1 cellular context compared by ENCODE assay signal in genomic region chr4:186726440-186727148, GRCh38.
TF ChIP-seq lines count a peak whose summit lies in the region.

No MANE protein-coding gene starts in this region.

TF ChIP-seq in HepG2, 621 proteins besides CTCF, POLR2A, EP300 and RAD21 (continued from another document and continues in another):
- TF ChIP-seq PAXIP1 (CRISPR knock-in tag; conservative IDR thresholded peaks at IDR 0.05) (peak; percentile 66; the same call in 1 of the 2 replicates), ZNF570 (CRISPR knock-in tag; IDR thresholded peaks at IDR 0.05; ENCODE audit: borderline replicate concordance) (no peak), CEBPB (IDR thresholded peaks at IDR 0.05; ENCODE audit: borderline replicate concordance, low read depth, low read length) (no peak), SAFB2 (CRISPR knock-in tag; IDR thresholded peaks at IDR 0.05; ENCODE audit: borderline replicate concordance, low read depth) (peak; percentile 94; the same call in 1 of the 2 replicates), ZNF768 (CRISPR knock-in tag; IDR thresholded peaks at IDR 0.05) (peak; percentile 56; the same call in 1 of the 2 replicates), KDM6A (CRISPR knock-in tag; IDR thresholded peaks at IDR 0.05; ENCODE audit: low read depth) (no peak), ARID2 (CRISPR knock-in tag; IDR thresholded peaks at IDR 0.05; ENCODE audit: borderline replicate concordance) (peak; percentile 94), HDAC2 (CRISPR knock-in tag; IDR thresholded peaks at IDR 0.05) (peak; percentile 57), ELF4 (CRISPR knock-in tag; IDR thresholded peaks at IDR 0.05; ENCODE audit: borderline replicate concordance) (no peak), DZIP1 (CRISPR knock-in tag; IDR thresholded peaks at IDR 0.05) (no peak), RFX3 (CRISPR knock-in tag; IDR thresholded peaks at IDR 0.05) (no peak), ZNF7 (CRISPR knock-in tag; IDR thresholded peaks at IDR 0.05) (no peak), TCF7 (IDR thresholded peaks at IDR 0.05; ENCODE audit: low read depth) (no peak), HMG20A (CRISPR knock-in tag; IDR thresholded peaks at IDR 0.05; ENCODE audit: borderline replicate concordance) (peak; percentile 44; the same call in 1 of the 2 replicates), ZBTB7A (CRISPR knock-in tag; IDR thresholded peaks at IDR 0.05) (peak; percentile 75; the same call in 1 of the 2 replicates), ZNF83 (CRISPR knock-in tag; IDR thresholded peaks at IDR 0.05; ENCODE audit: borderline replicate concordance) (no peak), ZNF230 (CRISPR knock-in tag; IDR thresholded peaks at IDR 0.05) (peak; percentile 70; the same call in 1 of the 2 replicates), GATA4 (IDR thresholded peaks at IDR 0.05; ENCODE audit: borderline replicate concordance, low read depth) (peak; percentile 18; the same call in 1 of the 2 replicates), PLSCR1 (CRISPR knock-in tag; IDR thresholded peaks at IDR 0.05; ENCODE audit: borderline replicate concordance) (no peak), ARNT2 (CRISPR knock-in tag; IDR thresholded peaks at IDR 0.05; ENCODE audit: low read depth) (peak; percentile 69), ZFAT (CRISPR knock-in tag; conservative IDR thresholded peaks at IDR 0.05) (no peak), ZNF724P (CRISPR knock-in tag; IDR thresholded peaks at IDR 0.05; ENCODE audit: borderline replicate concordance) (no peak), NFKB2 (CRISPR knock-in tag; IDR thresholded peaks at IDR 0.05; ENCODE audit: borderline replicate concordance) (no peak; the same call in 1 of the 2 replicates), PRDM15 (CRISPR knock-in tag; IDR thresholded peaks at IDR 0.05) (peak; percentile 75; the same call in 1 of the 2 replicates), TIGD3 (CRISPR knock-in tag; IDR thresholded peaks at IDR 0.05; ENCODE audit: borderline replicate concordance) (no peak), TOE1 (CRISPR knock-in tag; IDR thresholded peaks at IDR 0.05) (no peak), ZBTB46 (CRISPR knock-in tag; IDR thresholded peaks at IDR 0.05; ENCODE audit: borderline replicate concordance) (no peak), ZMYM3 (CRISPR knock-in tag; IDR thresholded peaks at IDR 0.05) (peak; percentile 62; the same call in 1 of the 2 replicates), FOXA1 (IDR thresholded peaks at IDR 0.05) (no peak), FOXA1 (CRISPR knock-in tag; IDR thresholded peaks at IDR 0.05) (peak; percentile 34; the same call in 1 of the 2 replicates), ZNF564 (CRISPR knock-in tag; IDR thresholded peaks at IDR 0.05) (peak; percentile 92), ZNF597 (CRISPR knock-in tag; IDR thresholded peaks at IDR 0.05) (no peak), ERF (CRISPR knock-in tag; IDR thresholded peaks at IDR 0.05) (peak; percentile 83), ZFP82 (CRISPR knock-in tag; IDR thresholded peaks at IDR 0.05; ENCODE audit: borderline replicate concordance) (peak; percentile 97), JARID2 (CRISPR knock-in tag; IDR thresholded peaks at IDR 0.05; ENCODE audit: insufficient replicate concordance) (no peak), MBD4 (IDR thresholded peaks at IDR 0.05; ENCODE audit: borderline replicate concordance, low read length) (no peak), DPF2 (CRISPR knock-in tag; IDR thresholded peaks at IDR 0.05; ENCODE audit: borderline replicate concordance, low read depth) (no peak), POLR2AphosphoS5 (IDR thresholded peaks at IDR 0.05; ENCODE audit: low read depth, low read length) (peak; percentile 65; the same call in 1 of the 2 replicates), NCOR1 (IDR thresholded peaks at IDR 0.05; ENCODE audit: borderline replicate concordance, low read length) (peak; percentile 32; the same call in 1 of the 2 replicates), ZNF616 (CRISPR knock-in tag; IDR thresholded peaks at IDR 0.05; ENCODE audit: low read depth) (0 out of 2 replicates have a peak, but pooled peaks have one; percentile 92), AHR (CRISPR knock-in tag; IDR thresholded peaks at IDR 0.05) (no peak), SMAD3 (CRISPR knock-in tag; IDR thresholded peaks at IDR 0.05) (peak; percentile 61; the same call in 1 of the 2 replicates), MAFK (conservative IDR thresholded peaks at IDR 0.05 in 1 of 2, IDR thresholded peaks at IDR 0.05 in 1 of 2; ENCODE audit: low read length in 2 of 2) (no peak), ZNF703 (CRISPR knock-in tag; IDR thresholded peaks at IDR 0.05; ENCODE audit: borderline replicate concordance) (0 out of 2 replicates have a peak, but pooled peaks have one; percentile 83), MXI1 (IDR thresholded peaks at IDR 0.05; ENCODE audit: borderline replicate concordance, low read depth, low read length) (peak; percentile 60; the same call in 1 of the 3 replicates), DMTF1 (CRISPR knock-in tag; IDR thresholded peaks at IDR 0.05) (no peak), ZC3H13 (CRISPR knock-in tag; IDR thresholded peaks at IDR 0.05) (no peak; the same call in 1 of the 2 replicates), SYNCRIP (IDR thresholded peaks at IDR 0.05; ENCODE audit: insufficient read depth, low read depth, low read length) (no peak), JDP2 (CRISPR knock-in tag; IDR thresholded peaks at IDR 0.05; ENCODE audit: borderline replicate concordance) (no peak; the same call in 1 of the 2 replicates), ZNF260 (CRISPR knock-in tag; IDR thresholded peaks at IDR 0.05; ENCODE audit: borderline replicate concordance, low read depth) (no peak), ZMYM2 (CRISPR knock-in tag; IDR thresholded peaks at IDR 0.05) (no peak)
